ENCODE assay signal across 14 cellular contexts in genomic region chr5:124451721-124452383, GRCh38.
DNase-seq lines count a peak whose midpoint lies in the region; ATAC-seq and TF ChIP-seq lines count a peak whose summit lies in the region.
"Had no signal": no experiment of that assay in that cellular context is flagged by ENCODE, and none has a peak within 500 bp of the region (broad histone marks: within the 10 kb centered on the region; RNA-seq: fewer than 3 reads in every experiment).

No MANE protein-coding gene starts in this region.

- H3K4me3 ChIP-seq in Panc1 (ENCODE audit: low read depth in 2 of 2, low read length in 2 of 2) (no peak overlapping the region), neuronal stem cell (ENCODE audit: low read length in 2 of 2) (no peak overlapping the region), foreskin fibroblast (ENCODE audit: low read depth in 1 of 2, low read length in 2 of 2) (no peak overlapping the region)

- CTCF ChIA-PET in Panc1 (lab: Charles Lee), result no interaction called here

- TF ChIP-seq CTCF in Panc1 (IDR thresholded peaks at IDR 0.05) (no peak), foreskin fibroblast (IDR thresholded peaks at IDR 0.05; ENCODE audit: low read depth, low read length) (no peak)

- H2BK15ac ChIP-seq in neuronal stem cell (ENCODE audit: low read length), result no peak overlapping the region

- H4K8ac ChIP-seq in neuronal stem cell (ENCODE audit: low read depth, low read length), result no peak overlapping the region

- H3K18ac ChIP-seq in neuronal stem cell (ENCODE audit: low read length), result no peak overlapping the region

- BruUV-seq in Panc1 (replicated peaks; lab: Mats Ljungman, UMichigan), result no TSS peak

- DNase-seq in Ammon's horn (ENCODE audit: low spot score) (peak; percentile 40), Panc1 (ENCODE audit: low read depth, low spot score) (no peak), left cardiac atrium (peak; percentile 38), neuronal stem cell (ENCODE audit: low spot score) (no peak), amygdala (lab: John Stamatoyannopoulos, UW) (no peak), foreskin fibroblast (no peak), HuH-7.5 (ENCODE audit: low spot score) (no peak)
- DNase-seq: Caco-2, HCEC 1CT, NCI-H1417, NCI-H1930, NCI-H2171 treated with DMSO at 0.1 percent for 48 hours, NCI-H510A had no signal

- H3K4ac ChIP-seq in neuronal stem cell (ENCODE audit: low read length), result no peak overlapping the region

- no peak overlapping the region for H3K23ac ChIP-seq in neuronal stem cell (ENCODE audit: low read depth, low read length, poor library complexity)

- H3K36me3 ChIP-seq in Panc1 (ENCODE audit: control insufficient read depth, insufficient read depth, low read length), result no peaks in the 10 kb centered on the region
- H3K36me3 ChIP-seq in neuronal stem cell (replicated peaks in 1 of 2; ENCODE audit: control insufficient read depth in 2 of 2, insufficient read depth in 2 of 2, low read length in 2 of 2), result no peaks in the 10 kb centered on the region

- H3K4me1 ChIP-seq in Panc1 (ENCODE audit: control insufficient read depth, insufficient read depth, low read length) (no peaks in the 10 kb centered on the region), neuronal stem cell (ENCODE audit: control insufficient read depth in 2 of 2, insufficient read depth in 1 of 2, low read depth in 1 of 2, low read length in 2 of 2) (peaks cover 8 to 33% of the 10 kb centered on the region in 2 donors)
- H3K4me1 ChIP-seq: Caco-2 had no signal

- no peak overlapping the region for H3K14ac ChIP-seq in neuronal stem cell (ENCODE audit: low read length)

- H3K79me1 ChIP-seq in neuronal stem cell (ENCODE audit: low read depth, low read length), result no peaks in the 10 kb centered on the region

- no peak for ATAC-seq in Panc1
- ATAC-seq in left cardiac atrium, result peak; percentile 72 to 80
- ATAC-seq in GM21526 (IDR thresholded peaks at IDR 0.05; ENCODE audit: low FRiP score, unreplicated experiment), result no peak

- H4K91ac ChIP-seq in neuronal stem cell (ENCODE audit: low read depth, low read length, poor library complexity), result no peak overlapping the region

- no peak overlapping the region for H2BK120ac ChIP-seq in neuronal stem cell (ENCODE audit: low read depth, low read length)

- POLR2A ChIA-PET in Panc1 (lab: Charles Lee), result no interaction called here

- no peak overlapping the region for H2BK12ac ChIP-seq in neuronal stem cell (ENCODE audit: low read length)

- H3K27me3 ChIP-seq in Panc1 (ENCODE audit: control insufficient read depth, insufficient read depth, low read length) (no peaks in the 10 kb centered on the region), neuronal stem cell (ENCODE audit: control insufficient read depth in 3 of 3, insufficient read depth in 3 of 3, low read depth in 1 of 3, low read length in 3 of 3) (no peaks in the 10 kb centered on the region)

- peaks cover 6% of the 10 kb centered on the region; the same call in 1 of the 2 replicates for H3K9me3 ChIP-seq in Panc1 (ENCODE audit: control insufficient read depth, insufficient read depth, low read depth, low read length)
- peaks cover 2% of the 10 kb centered on the region in 2 donors for H3K9me3 ChIP-seq in neuronal stem cell (replicated peaks in 1 of 2; ENCODE audit: control insufficient read depth in 2 of 2, insufficient read depth in 1 of 2, low read depth in 1 of 2, low read length in 2 of 2)
- H3K9me3 ChIP-seq: Caco-2 had no signal

- in situ Hi-C loops in Panc1 (cut with HindIII; ENCODE audit: low pct_unique_long_range_greater_than_20kb, low sequenced_read_pairs), result no loop called here

- peak overlapping the region; percentile 18 for H2AFZ ChIP-seq in neuronal stem cell (ENCODE audit: low read length)

- no peak overlapping the region for H2AK5ac ChIP-seq in neuronal stem cell (ENCODE audit: low read depth, low read length)

- intact Hi-C loops in Panc1 (cut with micrococcal nuclease; ENCODE audit: unreplicated experiment), result no loop called here
- intact Hi-C loops in left cardiac atrium (cut with DNase I), result no loop called here

- H3K27ac ChIP-seq in Panc1 (ENCODE audit: low read length), result peak overlapping the region; percentile 2; the same call in 1 of the 2 replicates
- H3K27ac ChIP-seq in neuronal stem cell (replicated peaks; ENCODE audit: low read length), result no peak overlapping the region

- H2BK5ac ChIP-seq in neuronal stem cell (ENCODE audit: low read length), result no peak overlapping the region

- whole genome bisulfite sequencing in neuronal stem cell (ENCODE audit: extremely low coverage in 2 of 2, insufficient read length in 2 of 2, insufficient replicate concordance in 1 of 2), 2 donors, result no CpG with 5 or more reads among the region's 7 CpGs

- H3K9ac ChIP-seq in neuronal stem cell (ENCODE audit: low read depth, low read length, poor library complexity), result no peak overlapping the region

- no peak overlapping the region for H3K4me2 ChIP-seq in neuronal stem cell (ENCODE audit: insufficient read depth, low read length, poor library complexity, severe bottlenecking)

Comparison
In these comparisons a context has a peak if more than half of its experiments do, and no peak if none do; other contexts are left out.
1. DNase-seq: peak in Ammon's horn (single experiment) and left cardiac atrium (single experiment); none in Panc1 (single experiment), neuronal stem cell (single experiment), amygdala (0 of 56), foreskin fibroblast (0 of 2) and HuH-7.5 (single experiment).
2. ATAC-seq: peak in left cardiac atrium (2 of 2); none in Panc1 (single experiment) and GM21526 (single experiment).